ENCODE assay signal across 8 cellular contexts in genomic region chr16:14013571-14014283, GRCh38. TPM values are rescaled to one million over a fixed set of nuclear protein-coding genes. Genes with fewer than 3 reads are reported as not detected.
DNase-seq lines count a peak whose midpoint lies in the region; ATAC-seq, FAIRE-seq and TF ChIP-seq lines count a peak whose summit lies in the region.

No MANE protein-coding gene starts in this region.

- peak overlapping the region in 3 of 5 experiments; percentile 12 to 34 (median 17) for H3K4me3 Mint-ChIP-seq in brain
- H3K4me3 Mint-ChIP-seq in activated T-helper 17 cell treated with anti-CD3 and anti-CD28 coated beads, Interleukin-2, amount 50 U/mL, for 72 hours = no peak overlapping the region

- no peak for TF ChIP-seq POLR2A in HepG2 (IDR thresholded peaks at IDR 0.05; ENCODE audit: insufficient read depth in 1 of 2, low read depth in 2 of 2, low read length in 2 of 2)

- peaks cover 27% of the 10 kb centered on the region for H3K4me1 ChIP-seq in ACC112 (ENCODE audit: control insufficient read depth, insufficient read depth, low read length, unreplicated experiment)
- H3K4me1 ChIP-seq in HepG2 (ENCODE audit: insufficient read depth, low read length) = peaks cover 41% of the 10 kb centered on the region
- H3K4me1 ChIP-seq in Karpas-422 (ENCODE audit: low read length) = no peaks in the 10 kb centered on the region

- FAIRE-seq in HepG2 (lab: Jason Lieb, UNC) = no peak

- H3K9me3 ChIP-seq in HepG2 (ENCODE audit: low read length) (no peaks in the 10 kb centered on the region), Karpas-422 (ENCODE audit: low read length) (no peaks in the 10 kb centered on the region)

- in situ Hi-C loops in HepG2 (cut with HindIII; ENCODE audit: extremely low pct_ligation_motif_present, low pct_unique_long_range_greater_than_20kb) = no loop called here

- CTCF ChIA-PET in HepG2 (lab: Yijun Ruan, JAX; ENCODE audit: low intra/inter-chr PET ratio, low total read pairs) = no interaction called here

- POLR2A ChIA-PET in HepG2 (lab: Yijun Ruan, JAX) = interaction anchor here (1.3 kb wide), 1 partner anchor 94 kb away, joined by 4 read pairs; the partner anchor contains the start of gene ERCC4

- H3K36me3 Mint-ChIP-seq in brain = no peaks in the 10 kb centered on the region
- no peaks in the 10 kb centered on the region for H3K36me3 Mint-ChIP-seq in activated T-helper 17 cell treated with anti-CD3 and anti-CD28 coated beads, Interleukin-2, amount 50 U/mL, for 72 hours (ENCODE audit: low read depth)

- intact Hi-C loops in HepG2 (cut with micrococcal nuclease; ENCODE audit: unreplicated experiment) = no loop called here

- H3K9me3 Mint-ChIP-seq in brain = peaks cover 0 to 6% (median 0%) of the 10 kb centered on the region in 5 experiments
- H3K9me3 Mint-ChIP-seq in activated T-helper 17 cell treated with anti-CD3 and anti-CD28 coated beads, Interleukin-2, amount 50 U/mL, for 72 hours = no peaks in the 10 kb centered on the region

- H3K27me3 Mint-ChIP-seq in brain = peaks cover 10% of the 10 kb centered on the region
- peaks cover 7% of the 10 kb centered on the region for H3K27me3 Mint-ChIP-seq in activated T-helper 17 cell treated with anti-CD3 and anti-CD28 coated beads, Interleukin-2, amount 50 U/mL, for 72 hours

- H3K27ac ChIP-seq in ACC112 (ENCODE audit: low read depth, low read length) (peak overlapping the region; percentile 94), HepG2 (ENCODE audit: extremely low read length, insufficient read depth, low read length) (no peak overlapping the region), Karpas-422 (ENCODE audit: low read length) (no peak overlapping the region)

- peaks cover 48% of the 10 kb centered on the region for H3K4me1 Mint-ChIP-seq in brain
- no peaks in the 10 kb centered on the region for H3K4me1 Mint-ChIP-seq in activated T-helper 17 cell treated with anti-CD3 and anti-CD28 coated beads, Interleukin-2, amount 50 U/mL, for 72 hours

- H3K4me2 ChIP-seq in HepG2 (ENCODE audit: low read depth, low read length) (peak overlapping the region; percentile 65), Karpas-422 (ENCODE audit: low read depth, low read length, poor library complexity, severe bottlenecking) (no peak overlapping the region)

- no peaks in the 10 kb centered on the region for H3K9me2 ChIP-seq in Karpas-422 (replicated peaks; ENCODE audit: insufficient read depth, low read length)

- H3K79me2 ChIP-seq in ACC112 (ENCODE audit: control insufficient read depth, insufficient read depth, low read length, unreplicated experiment) (no peaks in the 10 kb centered on the region), HepG2 (ENCODE audit: insufficient read depth, low read length) (no peaks in the 10 kb centered on the region), Karpas-422 (ENCODE audit: low read length) (no peaks in the 10 kb centered on the region)

- TF ChIP-seq CTCF in brain (conservative IDR thresholded peaks at IDR 0.05) (no peak), HepG2 (CRISPR knock-in tag; IDR thresholded peaks at IDR 0.05) (no peak)

- WGBS in HepG2 (ENCODE audit: low lambda C conversion rate) = 9% methylated on average over 13 of the region's 13 CpGs

- 0 out of 2 replicates have a peak overlapping the region, but pooled peaks have one; percentile 2 for H3K9ac ChIP-seq in HepG2 (ENCODE audit: insufficient read depth, low read depth, low read length)
- H3K9ac ChIP-seq in Karpas-422 (ENCODE audit: low read length) = no peak overlapping the region

- H3K36me3 ChIP-seq in ACC112 (ENCODE audit: insufficient read depth, low read length) = no peaks in the 10 kb centered on the region
- no peaks in the 10 kb centered on the region for H3K36me3 ChIP-seq in HepG2 (replicated peaks in 1 of 2; ENCODE audit: control insufficient read depth in 1 of 2, insufficient read depth in 2 of 2, low read length in 2 of 2)
- H3K36me3 ChIP-seq in Karpas-422 (ENCODE audit: insufficient read depth, low read length) = no peaks in the 10 kb centered on the region

- H3K27ac Mint-ChIP-seq in brain = peak overlapping the region in 3 of 5 experiments; percentile 56 to 88 (median 82)
- no peak overlapping the region for H3K27ac Mint-ChIP-seq in activated T-helper 17 cell treated with anti-CD3 and anti-CD28 coated beads, Interleukin-2, amount 50 U/mL, for 72 hours

- H4K20me1 ChIP-seq in HepG2 (ENCODE audit: insufficient read depth, low read length) (no peaks in the 10 kb centered on the region), Karpas-422 (ENCODE audit: insufficient read depth, low read depth, low read length) (no peaks in the 10 kb centered on the region)

- TF ChIP-seq RAD21 in HepG2 (CRISPR knock-in tag; IDR thresholded peaks at IDR 0.05) = no peak

- H2AFZ ChIP-seq in ACC112 (ENCODE audit: low read length, unreplicated experiment) (peak overlapping the region; percentile 19), HepG2 (ENCODE audit: low read length) (peak overlapping the region; percentile 24), Karpas-422 (ENCODE audit: low read length) (no peak overlapping the region)

- DNase-seq in NCI-H146 treated with DMSO at 0.1 percent for 48 hours (lab: John Stamatoyannopoulos, UW; ENCODE audit: unreplicated experiment) (peak; percentile 67), HepG2 (ENCODE audit: low spot score) (peak; percentile 77), Karpas-422 (no peak), mucosa of gallbladder (ENCODE audit: low spot score) (no peak), GDM1 (lab: John Stamatoyannopoulos, UW) (no peak)

- BruUV-seq in HepG2 (replicated peaks; lab: Mats Ljungman, UMichigan) = no TSS peak

- H3K4me3 ChIP-seq in ACC112 (ENCODE audit: low read depth, low read length) (peak overlapping the region; percentile 49), HepG2 (replicated peaks in 1 of 3; ENCODE audit: insufficient read depth in 1 of 3, low read depth in 2 of 3, low read length in 3 of 3) (peak overlapping the region in 1 of 3 experiments; percentile 25; a peak in 2 of 6 replicates), Karpas-422 (ENCODE audit: low read length) (no peak overlapping the region)

- TF ChIP-seq EP300 in HepG2 (IDR thresholded peaks at IDR 0.05; ENCODE audit: low read depth in 2 of 2, low read length in 2 of 2) (no peak), HepG2 (CRISPR knock-in tag; IDR thresholded peaks at IDR 0.05; ENCODE audit: borderline replicate concordance) (no peak)

- 0 out of 2 replicates have a peak, but pooled peaks cover 4% of the 10 kb centered on the region for H3K27me3 ChIP-seq in ACC112 (ENCODE audit: insufficient read depth, low read length)
- 0 out of 5 replicates have a peak, but pooled peaks cover 0 to 4% of the 10 kb centered on the region in 2 experiments for H3K27me3 ChIP-seq in HepG2 (ENCODE audit: control insufficient read depth in 1 of 2, insufficient read depth in 2 of 2, low read length in 2 of 2)
- no peaks in the 10 kb centered on the region for H3K27me3 ChIP-seq in Karpas-422 (ENCODE audit: low read length)

- ATAC-seq in HepG2 = peak; percentile 73
- no peak for ATAC-seq in activated T-helper 17 cell treated with anti-CD3 and anti-CD28 coated beads, Interleukin-2, amount 50 U/mL, for 72 hours (replicated peaks)

RNA-seq across cellular contexts. Expression of gene MRTFB, which starts 57.4 kb away (rescaled TPM):
- polyA plus RNA-seq in brain (ENCODE audit: insufficient read depth, low read depth, low replicate concordance) (15.6 TPM), HepG2 (2011; rRNA removed) (13.1 and 14.0 TPM in 2 replicates)
- total RNA-seq in HepG2 (2016; rRNA removed; fragmentation: Illumina TruSeq; extraction: Trizol) (11.4 and 17.3 TPM in 2 replicates), mucosa of gallbladder (46.6 TPM)
- total RNA-seq in HepG2 (2016; cell fraction: cytosol; rRNA removed; fragmentation: Illumina TruSeq; extraction: Trizol; ENCODE audit: low read depth) = 4.2 and 4.8 TPM in 2 replicates
- total RNA-seq in HepG2 (2016; cell fraction: insoluble cytoplasmic fraction; rRNA removed; fragmentation: Illumina TruSeq; extraction: Trizol) = 10.8 and 15.0 TPM in 2 replicates
- 7.1 and 8.5 TPM in 2 replicates for total RNA-seq in HepG2 (2016; cell fraction: membrane; rRNA removed; fragmentation: Illumina TruSeq; extraction: Trizol)
- total RNA-seq in HepG2 (2016; cell fraction: nucleus; rRNA removed; fragmentation: Illumina TruSeq; extraction: Trizol) = 40.5 and 44.5 TPM in 2 replicates
- polyA plus RNA-seq in HepG2 (2011; cell fraction: cytosol; rRNA removed) = 8.5 and 10.2 TPM in 2 replicates
- polyA plus RNA-seq in HepG2 (2011; cell fraction: nucleus; rRNA removed) = 39.1 and 43.0 TPM in 2 replicates
- 13.9 and 15.8 TPM in 2 replicates for polyA plus RNA-seq in HepG2 (2012)
- polyA plus RNA-seq in HepG2 (2016; cell fraction: cytosol; fragmentation: Illumina TruSeq; extraction: Trizol; ENCODE audit: low read depth) = 1.2 and 1.9 TPM in 2 replicates
- 14.8 and 15.2 TPM in 2 replicates for polyA plus RNA-seq in HepG2 (2016; cell fraction: insoluble cytoplasmic fraction; fragmentation: Illumina TruSeq; extraction: Trizol; ENCODE audit: low read depth)
- polyA plus RNA-seq in HepG2 (2016; cell fraction: membrane; fragmentation: Illumina TruSeq; extraction: Trizol; ENCODE audit: low read depth) = 2.1 and 2.5 TPM in 2 replicates
- polyA plus RNA-seq in HepG2 (2016; cell fraction: nucleus; fragmentation: Illumina TruSeq; extraction: Trizol; ENCODE audit: insufficient read depth, low read depth) = 23.7 and 31.6 TPM in 2 replicates
- 34.7 and 53.1 TPM in 2 replicates for polyA minus RNA-seq in HepG2 (2011; rRNA and poly(A)+ RNA removed; ENCODE audit: low replicate concordance)
- polyA minus RNA-seq in HepG2 (2011; cell fraction: cytosol; rRNA and poly(A)+ RNA removed) = 14.7 and 19.0 TPM in 2 replicates
- polyA minus RNA-seq in HepG2 (2011; cell fraction: nucleus; rRNA and poly(A)+ RNA removed) = 94.1 and 111 TPM in 2 replicates
- 5.3 and 6.5 TPM in 2 replicates for total RNA-seq in Karpas-422 (2014; rRNA removed; shearing (Covaris generic); ENCODE audit: low replicate concordance)
- 10 to 100 TPM; 18.2 to 18.8 TPM for total RNA-seq in activated T-helper 17 cell treated with anti-CD3 and anti-CD28 coated beads, Interleukin-2, amount 50 U/mL, for 72 hours

Comparison
In these comparisons a context has a peak if more than half of its experiments do, and no peak if none do; other contexts are left out.
1. DNase-seq: peak in NCI-H146 treated with DMSO at 0.1 percent for 48 hours (single experiment) and HepG2 (single experiment); none in Karpas-422 (single experiment), mucosa of gallbladder (single experiment) and GDM1 (single experiment).